Comparison of ENCODE assay signal across 15 cellular contexts in the genomic region with DNA sequence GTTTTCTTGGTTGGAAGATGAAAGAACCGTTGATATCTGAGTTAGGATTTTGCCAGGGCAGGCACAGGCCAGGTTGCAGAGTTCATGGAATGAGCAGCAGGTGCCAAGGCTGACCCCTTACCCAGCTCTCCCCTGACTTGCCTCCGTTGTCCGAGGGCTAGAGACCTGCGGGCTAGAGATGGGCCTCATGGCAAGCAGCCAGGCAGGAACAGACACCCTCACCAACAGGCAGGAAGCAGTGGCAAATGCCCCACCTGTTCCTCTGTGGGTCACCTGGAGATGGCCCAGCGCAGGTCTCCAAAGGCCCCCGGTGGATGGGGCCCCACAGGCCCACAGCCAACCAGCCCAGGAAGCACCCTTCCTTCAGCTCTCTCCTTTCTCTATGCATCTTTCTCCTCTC.
DNase-seq lines count a peak whose midpoint lies in the region; ATAC-seq and TF ChIP-seq lines count a peak whose summit lies in the region.
"Had no signal": no experiment of that assay in that cellular context is flagged by ENCODE, and none has a peak within 500 bp of the region (broad histone marks: within the 10 kb centered on the region; RNA-seq: fewer than 3 reads in every experiment).

No MANE protein-coding gene starts in this region.

- no peak overlapping the region for H3K4me3 Mint-ChIP-seq in natural killer cell treated with Interleukin-12 subunit alpha and Interleukin-12 subunit beta and Interleukin-15 and Interleukin-18, amount 100 ng/mL, for 72 hours
- no peak overlapping the region for H3K4me3 Mint-ChIP-seq in natural killer cell
- no peak overlapping the region for H3K4me3 Mint-ChIP-seq in activated T-helper 2 cell treated with anti-CD3 and anti-CD28 coated beads, Interferon-gamma antibody, Interleukin-2, Interleukin-4, amounts not matched to agents 10 μg/mL and 5 μg/mL and 100 μg/mL, durations not matched to agents 14 hours and 24 hours and 36 hours (ENCODE audit: low read depth)
- H3K4me3 Mint-ChIP-seq: CD4-positive, CD25-positive, alpha-beta regulatory T cell; HFFc6 had no signal

- no peak for ATAC-seq in natural killer cell treated with Interleukin-12 subunit alpha and Interleukin-12 subunit beta and Interleukin-15 and Interleukin-18, amount 100 ng/mL, for 72 hours
- ATAC-seq in natural killer cell (no peak), left lobe of liver (peak; percentile 6), sciatic nerve (no peak), psoas muscle (no peak)
- ATAC-seq: GM12878, HepG2 had no signal

- TF ChIP-seq CTCF in natural killer cell (IDR thresholded peaks at IDR 0.05), result no peak
- TF ChIP-seq CTCF in psoas muscle (IDR thresholded peaks at IDR 0.05), result no peak

- no peaks in the 10 kb centered on the region for H3K9me3 ChIP-seq in psoas muscle

- H3K4me1 Mint-ChIP-seq in natural killer cell treated with Interleukin-12 subunit alpha and Interleukin-12 subunit beta and Interleukin-15 and Interleukin-18, amount 100 ng/mL, for 72 hours (ENCODE audit: low read depth in 2 of 2), result no peaks in the 10 kb centered on the region
- H3K4me1 Mint-ChIP-seq in natural killer cell, result no peaks in the 10 kb centered on the region
- no peaks in the 10 kb centered on the region for H3K4me1 Mint-ChIP-seq in activated T-helper 2 cell treated with anti-CD3 and anti-CD28 coated beads, Interferon-gamma antibody, Interleukin-2, Interleukin-4, amounts not matched to agents 10 μg/mL and 5 μg/mL and 100 μg/mL, durations not matched to agents 14 hours and 24 hours and 36 hours (ENCODE audit: low read depth)
- H3K4me1 Mint-ChIP-seq: CD4-positive, CD25-positive, alpha-beta regulatory T cell had no signal

- no peak overlapping the region for H3K27ac ChIP-seq in psoas muscle
- H3K27ac ChIP-seq: BLaER1 treated with 17β-estradiol and CSF1 and Interleukin-3, amounts not matched to agents 10 nM and 100 nM had no signal

- H3K27ac Mint-ChIP-seq in natural killer cell treated with Interleukin-12 subunit alpha and Interleukin-12 subunit beta and Interleukin-15 and Interleukin-18, amount 100 ng/mL, for 72 hours, result no peak overlapping the region
- H3K27ac Mint-ChIP-seq in natural killer cell, result no peak overlapping the region
- no peak overlapping the region for H3K27ac Mint-ChIP-seq in activated T-helper 2 cell treated with anti-CD3 and anti-CD28 coated beads, Interferon-gamma antibody, Interleukin-2, Interleukin-4, amounts not matched to agents 10 μg/mL and 5 μg/mL and 100 μg/mL, durations not matched to agents 14 hours and 24 hours and 36 hours
- H3K27ac Mint-ChIP-seq: CD4-positive, CD25-positive, alpha-beta regulatory T cell; HFFc6 had no signal

- intact Hi-C loops in natural killer cell (cut with micrococcal nuclease), result no loop called here
- intact Hi-C loops in sciatic nerve (cut with DNase I), result no loop called here
- intact Hi-C loops in psoas muscle (cut with DNase I), result no loop called here
- intact Hi-C loops in activated T-helper 2 cell treated with anti-CD3 and anti-CD28 coated beads, Interferon-gamma antibody, Interleukin-2, Interleukin-4, amounts not matched to agents 10 μg/mL and 5 μg/mL and 100 μg/mL, durations not matched to agents 14 hours and 24 hours and 36 hours (cut with micrococcal nuclease), result no loop called here

- no peaks in the 10 kb centered on the region for H3K9me3 Mint-ChIP-seq in natural killer cell treated with Interleukin-12 subunit alpha and Interleukin-12 subunit beta and Interleukin-15 and Interleukin-18, amount 100 ng/mL, for 72 hours
- H3K9me3 Mint-ChIP-seq in natural killer cell, result no peaks in the 10 kb centered on the region
- H3K9me3 Mint-ChIP-seq in activated T-helper 2 cell treated with anti-CD3 and anti-CD28 coated beads, Interferon-gamma antibody, Interleukin-2, Interleukin-4, amounts not matched to agents 10 μg/mL and 5 μg/mL and 100 μg/mL, durations not matched to agents 14 hours and 24 hours and 36 hours, result no peaks in the 10 kb centered on the region
- H3K9me3 Mint-ChIP-seq: CD4-positive, CD25-positive, alpha-beta regulatory T cell; HFFc6 had no signal

- peaks cover 16 to 31% of the 10 kb centered on the region in 2 donors for H3K27me3 Mint-ChIP-seq in natural killer cell treated with Interleukin-12 subunit alpha and Interleukin-12 subunit beta and Interleukin-15 and Interleukin-18, amount 100 ng/mL, for 72 hours
- peaks cover 20 to 32% of the 10 kb centered on the region in 2 donors for H3K27me3 Mint-ChIP-seq in natural killer cell (ENCODE audit: low read depth in 2 of 2)
- no peaks in the 10 kb centered on the region for H3K27me3 Mint-ChIP-seq in activated T-helper 2 cell treated with anti-CD3 and anti-CD28 coated beads, Interferon-gamma antibody, Interleukin-2, Interleukin-4, amounts not matched to agents 10 μg/mL and 5 μg/mL and 100 μg/mL, durations not matched to agents 14 hours and 24 hours and 36 hours (ENCODE audit: low read depth)

- DNase-seq in natural killer cell treated with Interleukin-12 subunit alpha and Interleukin-12 subunit beta and Interleukin-15 and Interleukin-18, amount 100 ng/mL, for 72 hours (ENCODE audit: low spot score), result peak; percentile 37
- no peak for DNase-seq in natural killer cell
- no peak for DNase-seq in left lobe of liver (ENCODE audit: low spot score)
- DNase-seq in sciatic nerve (ENCODE audit: low spot score), result peak; percentile 42
- DNase-seq in activated CD8-positive, alpha-beta memory T cell treated with anti-CD3 and anti-CD28 coated beads, Interleukin-2, amount 50 U/mL, for 4 hours, result no peak
- no peak for DNase-seq in psoas muscle
- DNase-seq in activated T-helper 2 cell treated with anti-CD3 and anti-CD28 coated beads, Interferon-gamma antibody, Interleukin-2, Interleukin-4, amounts not matched to agents 10 μg/mL and 5 μg/mL and 100 μg/mL, durations not matched to agents 14 hours and 24 hours and 36 hours (ENCODE audit: low spot score), result no peak
- DNase-seq: ACHN; CD4-positive, CD25-positive, alpha-beta regulatory T cell; DMS 273 treated with DMSO at 0.1 percent for 48 hours; HCEC 1CT; HFFc6 had no signal

- H3K36me3 Mint-ChIP-seq in natural killer cell treated with Interleukin-12 subunit alpha and Interleukin-12 subunit beta and Interleukin-15 and Interleukin-18, amount 100 ng/mL, for 72 hours, result no peaks in the 10 kb centered on the region
- no peaks in the 10 kb centered on the region for H3K36me3 Mint-ChIP-seq in natural killer cell
- no peaks in the 10 kb centered on the region for H3K36me3 Mint-ChIP-seq in activated T-helper 2 cell treated with anti-CD3 and anti-CD28 coated beads, Interferon-gamma antibody, Interleukin-2, Interleukin-4, amounts not matched to agents 10 μg/mL and 5 μg/mL and 100 μg/mL, durations not matched to agents 14 hours and 24 hours and 36 hours (ENCODE audit: low read depth)
- H3K36me3 Mint-ChIP-seq: CD4-positive, CD25-positive, alpha-beta regulatory T cell had no signal

- H3K36me3 ChIP-seq in psoas muscle (ENCODE audit: insufficient read depth in 1 of 2, low read depth in 1 of 2), result no peaks in the 10 kb centered on the region
- H3K36me3 ChIP-seq: BLaER1 treated with 17β-estradiol and CSF1 and Interleukin-3, amounts not matched to agents 10 nM and 100 nM had no signal

- H3K4me3 ChIP-seq in psoas muscle, result no peak overlapping the region
- H3K4me3 ChIP-seq: BLaER1 treated with 17β-estradiol and CSF1 and Interleukin-3, amounts not matched to agents 10 nM and 100 nM; GM12878 had no signal

- peaks cover 0 to 2% (median 0%) of the 10 kb centered on the region in 3 donors for H3K27me3 ChIP-seq in psoas muscle (ENCODE audit: insufficient read depth in 3 of 3, low read length in 2 of 3)

- H3K4me1 ChIP-seq in psoas muscle, result no peaks in the 10 kb centered on the region

- WGBS in psoas muscle, 3 donors, result 71 to 81% (median 72%) methylated on average over 6 of the region's 6 CpGs

Comparison
In these comparisons a context has a peak if more than half of its experiments do, and no peak if none do; other contexts are left out.
1. DNase-seq: peak in natural killer cell treated with Interleukin-12 subunit alpha and Interleukin-12 subunit beta and Interleukin-15 and Interleukin-18, amount 100 ng/mL, for 72 hours (single experiment) and sciatic nerve (single experiment); none in natural killer cell (single experiment), left lobe of liver (single experiment), activated CD8-positive, alpha-beta memory T cell treated with anti-CD3 and anti-CD28 coated beads, Interleukin-2, amount 50 U/mL, for 4 hours (single experiment), psoas muscle (0 of 2) and activated T-helper 2 cell treated with anti-CD3 and anti-CD28 coated beads, Interferon-gamma antibody, Interleukin-2, Interleukin-4, amounts not matched to agents 10 μg/mL and 5 μg/mL and 100 μg/mL, durations not matched to agents 14 hours and 24 hours and 36 hours (single experiment).